Comparison of ENCODE assay signal across 23 cellular contexts in genomic region chr10:29081971-29082699, GRCh38.
DNase-seq lines count a peak whose midpoint lies in the region; ATAC-seq and TF ChIP-seq lines count a peak whose summit lies in the region.
"Had no signal": no experiment of that assay in that cellular context is flagged by ENCODE, and none has a peak within 500 bp of the region (broad histone marks: within the 10 kb centered on the region; RNA-seq: fewer than 3 reads in every experiment).

No MANE protein-coding gene starts in this region.

- H3K9me2 ChIP-seq in GM23338 (ENCODE audit: insufficient read depth) = 0 out of 2 replicates have a peak, but pooled peaks cover 12% of the 10 kb centered on the region

- no peaks in the 10 kb centered on the region for H4K20me1 ChIP-seq in GM23338 (replicated peaks; ENCODE audit: insufficient read depth)

- H3K4me3 ChIP-seq in GM23338 = no peak overlapping the region
- H3K4me3 ChIP-seq: K562, thoracic aorta had no signal

- no peak for ATAC-seq in GM23338
- ATAC-seq in GM21737 (IDR thresholded peaks at IDR 0.05; ENCODE audit: unreplicated experiment) = no peak
- no peak for ATAC-seq in GM19351 (IDR thresholded peaks at IDR 0.05; ENCODE audit: unreplicated experiment)
- ATAC-seq: CD8-positive, alpha-beta T cell; effector memory CD8-positive, alpha-beta T cell; K562; natural killer cell; T-cell had no signal

- no peaks in the 10 kb centered on the region for H3K36me3 ChIP-seq in GM23338 (ENCODE audit: insufficient read depth)
- H3K36me3 ChIP-seq: thoracic aorta had no signal

- H3K4me1 ChIP-seq in GM23338 (ENCODE audit: insufficient read depth) = peaks cover 12% of the 10 kb centered on the region

- no peaks in the 10 kb centered on the region for H3F3A ChIP-seq in GM23338 (replicated peaks; ENCODE audit: low read depth)

- 0 out of 2 replicates have a peak overlapping the region, but pooled peaks have one; percentile 38 for H2AFZ ChIP-seq in GM23338

- H3K9me3 Mint-ChIP-seq in GM23338 (no peaks in the 10 kb centered on the region), progenitor cell of endocrine pancreas (ENCODE audit: low read depth) (no peaks in the 10 kb centered on the region)
- H3K9me3 Mint-ChIP-seq: activated CD4-positive, alpha-beta T cell treated with anti-CD3 and anti-CD28 coated beads, Interleukin-2, amount 10 ng/mL, durations not matched to agents 7 days and 5 days; CD8-positive, alpha-beta T cell; natural killer cell; T-cell had no signal

- peaks cover 5% of the 10 kb centered on the region for H3K27me3 Mint-ChIP-seq in GM23338 (ENCODE audit: insufficient read depth, low read depth, poor library complexity)
- H3K27me3 Mint-ChIP-seq in progenitor cell of endocrine pancreas = no peaks in the 10 kb centered on the region
- H3K27me3 Mint-ChIP-seq: activated CD4-positive, alpha-beta T cell treated with anti-CD3 and anti-CD28 coated beads, Interleukin-2, amount 10 ng/mL, durations not matched to agents 7 days and 5 days had no signal

- H3K4me3 Mint-ChIP-seq in GM23338 (no peak overlapping the region), progenitor cell of endocrine pancreas (ENCODE audit: low read depth) (no peak overlapping the region)
- H3K4me3 Mint-ChIP-seq: activated CD4-positive, alpha-beta T cell treated with anti-CD3 and anti-CD28 coated beads, Interleukin-2, amount 10 ng/mL, durations not matched to agents 7 days and 5 days; CD8-positive, alpha-beta T cell; effector memory CD8-positive, alpha-beta T cell; HFFc6; natural killer cell; T-cell had no signal

- H3K27me3 ChIP-seq in GM23338 (ENCODE audit: insufficient read depth) = no peaks in the 10 kb centered on the region

- H3K4me1 Mint-ChIP-seq in GM23338 (peaks cover 16% of the 10 kb centered on the region), progenitor cell of endocrine pancreas (ENCODE audit: low read depth) (peaks cover 8% of the 10 kb centered on the region)
- H3K4me1 Mint-ChIP-seq: activated CD4-positive, alpha-beta T cell treated with anti-CD3 and anti-CD28 coated beads, Interleukin-2, amount 10 ng/mL, durations not matched to agents 7 days and 5 days; natural killer cell; T-cell had no signal

- no peaks in the 10 kb centered on the region for H3K36me3 Mint-ChIP-seq in GM23338 (ENCODE audit: low read depth)
- no peaks in the 10 kb centered on the region for H3K36me3 Mint-ChIP-seq in progenitor cell of endocrine pancreas (ENCODE audit: insufficient read depth)
- H3K36me3 Mint-ChIP-seq: CD8-positive, alpha-beta T cell; natural killer cell; T-cell had no signal

- H3K27ac Mint-ChIP-seq in GM23338 (no peak overlapping the region), progenitor cell of endocrine pancreas (peak overlapping the region; percentile 20)
- H3K27ac Mint-ChIP-seq: activated CD4-positive, alpha-beta T cell treated with anti-CD3 and anti-CD28 coated beads, Interleukin-2, amount 10 ng/mL, durations not matched to agents 7 days and 5 days; CD8-positive, alpha-beta T cell; effector memory CD8-positive, alpha-beta T cell; HFFc6; natural killer cell; T-cell had no signal

- no peaks in the 10 kb centered on the region for H3K79me2 ChIP-seq in GM23338 (replicated peaks; ENCODE audit: insufficient read depth)

- no peak overlapping the region for H3K4me2 ChIP-seq in GM23338

- TF ChIP-seq CTCF in GM23338 (conservative IDR thresholded peaks at IDR 0.05; ENCODE audit: low read depth in 2 of 2) (no peak), progenitor cell of endocrine pancreas (IDR thresholded peaks at IDR 0.05; ENCODE audit: unreplicated experiment) (no peak)

- H3K27ac ChIP-seq in GM23338 (ENCODE audit: low read depth) = no peak overlapping the region
- H3K27ac ChIP-seq: thoracic aorta had no signal

- DNase-seq in GM23338 (ENCODE audit: low spot score) = no peak
- DNase-seq in anterior cingulate cortex (lab: John Stamatoyannopoulos, UW) = peak in 52 of 58 donors; percentile 13 to 84 (median 54)
- peak; percentile 76 for DNase-seq in left kidney (ENCODE audit: low read depth, low spot score)
- DNase-seq in progenitor cell of endocrine pancreas (ENCODE audit: low spot score, unreplicated experiment) = no peak
- DNase-seq in NCI-H1048 (lab: John Stamatoyannopoulos, UW) = no peak
- no peak for DNase-seq in SKM-1 (lab: John Stamatoyannopoulos, UW; ENCODE audit: unreplicated experiment)
- DNase-seq: activated CD4-positive, alpha-beta T cell treated with anti-CD3 and anti-CD28 coated beads, Interleukin-2, amount 10 ng/mL, durations not matched to agents 7 days and 5 days; activated CD8-positive, alpha-beta memory T cell treated with anti-CD3 and anti-CD28 coated beads, Interleukin-2, amount 50 U/mL, for 48 hours; activated gamma-delta T cell treated with Interleukin-2 at 50 U/mL for 16 hours; CD8-positive, alpha-beta T cell; cerebellar nuclear complex; DMS53; effector memory CD8-positive, alpha-beta T cell; HFFc6; MV-4-11; natural killer cell; NCI-H2029 treated with DMSO at 0.1 percent for 48 hours; NCI-H524 treated with DMSO at 0.1 percent for 48 hours; T-cell had no signal

TF ChIP-seq in GM23338, 12 proteins besides CTCF, POLR2A, EP300 and RAD21 (continues in another document):
- TF ChIP-seq JUNB (IDR thresholded peaks at IDR 0.05; ENCODE audit: unreplicated experiment) (no peak), ZNF331 (CRISPR knock-in tag; IDR thresholded peaks at IDR 0.05; ENCODE audit: low read depth) (no peak), NANOG (IDR thresholded peaks at IDR 0.05; ENCODE audit: borderline replicate concordance) (no peak), ZNF462 (CRISPR knock-in tag; IDR thresholded peaks at IDR 0.05) (no peak), EZH2 (IDR thresholded peaks at IDR 0.05; ENCODE audit: low read depth, unreplicated experiment) (no peak), POLR2AphosphoS5 (IDR thresholded peaks at IDR 0.05; ENCODE audit: low read depth) (no peak), ETS1 (IDR thresholded peaks at IDR 0.05) (no peak), ZNF114 (CRISPR knock-in tag; IDR thresholded peaks at IDR 0.05) (no peak)

Comparison
In these comparisons a context has a peak if more than half of its experiments do, and no peak if none do; other contexts are left out.
1. DNase-seq: peak in anterior cingulate cortex (52 of 58) and left kidney (single experiment); none in GM23338 (single experiment), progenitor cell of endocrine pancreas (single experiment), NCI-H1048 (single experiment) and SKM-1 (single experiment).